Comparison of ENCODE assay signal across 1 cellular context in the genomic region with DNA sequence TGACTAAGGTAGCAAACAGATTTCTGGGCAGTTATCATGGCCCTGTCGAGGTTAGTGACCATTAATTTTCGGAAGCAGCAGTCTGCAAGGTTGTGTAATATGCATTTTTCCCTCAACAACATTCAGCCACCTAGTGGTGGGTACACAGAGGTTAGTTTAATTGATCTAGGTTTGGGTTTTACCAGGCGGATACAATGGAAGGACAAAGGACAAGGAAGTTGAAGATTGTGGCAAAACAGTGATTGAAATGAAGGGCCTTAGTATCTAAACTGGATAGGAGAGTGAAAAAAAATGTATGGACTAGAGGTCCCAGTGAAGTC.
TF ChIP-seq lines count a peak whose summit lies in the region.

No MANE protein-coding gene starts in this region.

TF ChIP-seq in WTC11, 78 proteins besides CTCF, POLR2A, EP300 and RAD21 (continued from another document):
- TF ChIP-seq AFF4 (CRISPR knock-in tag; IDR thresholded peaks at IDR 0.05; ENCODE audit: borderline replicate concordance) (no peak), SOX15 (CRISPR knock-in tag; IDR thresholded peaks at IDR 0.05) (no peak), TCF7 (CRISPR knock-in tag; IDR thresholded peaks at IDR 0.05; ENCODE audit: low read depth) (no peak), JAZF1 (CRISPR knock-in tag; IDR thresholded peaks at IDR 0.05) (no peak)
- TF ChIP-seq, protein P1, sequence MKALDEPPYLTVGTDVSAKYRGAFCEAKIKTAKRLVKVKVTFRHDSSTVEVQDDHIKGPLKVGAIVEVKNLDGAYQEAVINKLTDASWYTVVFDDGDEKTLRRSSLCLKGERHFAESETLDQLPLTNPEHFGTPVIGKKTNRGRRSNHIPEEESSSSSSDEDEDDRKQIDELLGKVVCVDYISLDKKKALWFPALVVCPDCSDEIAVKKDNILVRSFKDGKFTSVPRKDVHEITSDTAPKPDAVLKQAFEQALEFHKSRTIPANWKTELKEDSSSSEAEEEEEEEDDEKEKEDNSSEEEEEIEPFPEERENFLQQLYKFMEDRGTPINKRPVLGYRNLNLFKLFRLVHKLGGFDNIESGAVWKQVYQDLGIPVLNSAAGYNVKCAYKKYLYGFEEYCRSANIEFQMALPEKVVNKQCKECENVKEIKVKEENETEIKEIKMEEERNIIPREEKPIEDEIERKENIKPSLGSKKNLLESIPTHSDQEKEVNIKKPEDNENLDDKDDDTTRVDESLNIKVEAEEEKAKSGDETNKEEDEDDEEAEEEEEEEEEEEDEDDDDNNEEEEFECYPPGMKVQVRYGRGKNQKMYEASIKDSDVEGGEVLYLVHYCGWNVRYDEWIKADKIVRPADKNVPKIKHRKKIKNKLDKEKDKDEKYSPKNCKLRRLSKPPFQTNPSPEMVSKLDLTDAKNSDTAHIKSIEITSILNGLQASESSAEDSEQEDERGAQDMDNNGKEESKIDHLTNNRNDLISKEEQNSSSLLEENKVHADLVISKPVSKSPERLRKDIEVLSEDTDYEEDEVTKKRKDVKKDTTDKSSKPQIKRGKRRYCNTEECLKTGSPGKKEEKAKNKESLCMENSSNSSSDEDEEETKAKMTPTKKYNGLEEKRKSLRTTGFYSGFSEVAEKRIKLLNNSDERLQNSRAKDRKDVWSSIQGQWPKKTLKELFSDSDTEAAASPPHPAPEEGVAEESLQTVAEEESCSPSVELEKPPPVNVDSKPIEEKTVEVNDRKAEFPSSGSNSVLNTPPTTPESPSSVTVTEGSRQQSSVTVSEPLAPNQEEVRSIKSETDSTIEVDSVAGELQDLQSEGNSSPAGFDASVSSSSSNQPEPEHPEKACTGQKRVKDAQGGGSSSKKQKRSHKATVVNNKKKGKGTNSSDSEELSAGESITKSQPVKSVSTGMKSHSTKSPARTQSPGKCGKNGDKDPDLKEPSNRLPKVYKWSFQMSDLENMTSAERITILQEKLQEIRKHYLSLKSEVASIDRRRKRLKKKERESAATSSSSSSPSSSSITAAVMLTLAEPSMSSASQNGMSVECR (CRISPR knock-in tag; IDR thresholded peaks at IDR 0.05; ENCODE audit: borderline replicate concordance), result no peak
- TF ChIP-seq, protein P2, sequence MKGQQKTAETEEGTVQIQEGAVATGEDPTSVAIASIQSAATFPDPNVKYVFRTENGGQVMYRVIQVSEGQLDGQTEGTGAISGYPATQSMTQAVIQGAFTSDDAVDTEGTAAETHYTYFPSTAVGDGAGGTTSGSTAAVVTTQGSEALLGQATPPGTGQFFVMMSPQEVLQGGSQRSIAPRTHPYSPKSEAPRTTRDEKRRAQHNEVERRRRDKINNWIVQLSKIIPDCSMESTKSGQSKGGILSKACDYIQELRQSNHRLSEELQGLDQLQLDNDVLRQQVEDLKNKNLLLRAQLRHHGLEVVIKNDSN (CRISPR knock-in tag; IDR thresholded peaks at IDR 0.05), result no peak
